ENCODE assay signal across 8 cellular contexts in the genomic region with DNA sequence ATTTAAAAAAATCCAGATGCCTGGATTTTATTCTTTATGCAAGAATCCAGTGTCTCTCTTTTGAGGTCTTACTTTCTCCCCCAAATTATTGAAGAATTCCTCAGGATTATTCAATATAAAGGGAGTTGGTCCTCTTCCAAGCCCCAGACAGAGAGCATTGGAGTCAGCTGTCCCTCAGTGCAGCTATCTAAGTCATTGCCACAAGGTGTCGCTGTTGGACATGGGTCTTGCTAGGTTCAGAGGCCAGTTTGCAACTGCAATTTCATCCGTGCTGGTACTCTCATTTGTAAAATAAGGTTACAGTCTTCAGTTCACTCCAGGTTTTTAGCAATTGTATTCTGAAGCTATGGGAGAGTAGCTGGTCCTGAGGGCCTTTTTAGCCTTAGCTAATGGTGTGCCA. TPM values are rescaled to one million over a fixed set of nuclear protein-coding genes. Genes with fewer than 3 reads are reported as not detected.
A peak's percentile ranks its signal among the peaks of the same experiment; 100 is the strongest.
DNase-seq lines count a peak whose midpoint lies in the region; ATAC-seq and TF ChIP-seq lines count a peak whose summit lies in the region.

No MANE protein-coding gene starts in this region.

- H3K4me1 ChIP-seq in OCI-LY3 (ENCODE audit: low read length) = no peaks in the 10 kb centered on the region
- no peaks in the 10 kb centered on the region for H3K4me1 ChIP-seq in lung (ENCODE audit: control insufficient read depth in 2 of 2, insufficient read depth in 2 of 2, low read length in 2 of 2)

- no peak overlapping the region for H2AFZ ChIP-seq in OCI-LY3 (ENCODE audit: low read depth, low read length)

- no peak overlapping the region for H3K4me2 ChIP-seq in OCI-LY3 (ENCODE audit: low read length)

- CTCF ChIA-PET in MCF 10A (lab: Yijun Ruan, JAX) = interaction anchor here (0.6 to 6.0 kb wide), 37 partner anchors 9 to 1004 kb away, joined by 3 to 76 read pairs (median 5); no protein-coding TSS in a partner anchor

- peak; percentile 68 for TF ChIP-seq CTCF in OCI-LY3 (IDR thresholded peaks at IDR 0.05; ENCODE audit: low read depth, low read length)
- TF ChIP-seq CTCF in MCF 10A (IDR thresholded peaks at IDR 0.05; ENCODE audit: unreplicated experiment) = peak; percentile 54
- TF ChIP-seq CTCF in lung (IDR thresholded peaks at IDR 0.05; ENCODE audit: control extremely low read depth, extremely low read depth) = peak; percentile 45

- POLR2A ChIA-PET in MCF 10A (lab: Yijun Ruan, JAX) = interaction anchor here (0.6 to 0.9 kb wide), 2 partner anchors 26 to 357 kb away, joined by 3 to 4 read pairs; no protein-coding TSS in a partner anchor

- DNase-seq in stimulated activated CD4-positive, alpha-beta T cell treated with anti-CD3 and anti-CD28 coated beads, Interleukin-15, amount 100 ng/mL, for 24 hours = peak; percentile 52
- DNase-seq in stimulated activated CD4-positive, alpha-beta T cell treated with anti-CD3 and anti-CD28 coated beads, Interleukin-12 subunit alpha, Interleukin-12 subunit beta, amount 100 ng/mL, for 4 hours = no peak
- DNase-seq in MCF 10A (ENCODE audit: unreplicated experiment) (peak; percentile 83), lung (ENCODE audit: low spot score) (peak; percentile 69), NCI-H128 (lab: John Stamatoyannopoulos, UW; ENCODE audit: unreplicated experiment) (no peak)

- H3K36me3 ChIP-seq in OCI-LY3 (replicated peaks; ENCODE audit: low read depth, low read length) (no peaks in the 10 kb centered on the region), lung (ENCODE audit: control insufficient read depth in 2 of 2, insufficient read depth in 2 of 2, low read length in 2 of 2) (no peaks in the 10 kb centered on the region)

- no peaks in the 10 kb centered on the region for H4K20me1 ChIP-seq in OCI-LY3 (ENCODE audit: insufficient read depth, low read length)

- H3K4me3 Mint-ChIP-seq in MCF 10A (ENCODE audit: unreplicated experiment) = no peak overlapping the region

- BruUV-seq in MCF 10A (replicated peaks; lab: Mats Ljungman, UMichigan) = no TSS peak

- H3K79me2 ChIP-seq in OCI-LY3 (ENCODE audit: low read length) = no peaks in the 10 kb centered on the region

- no peak overlapping the region for H3K4me3 ChIP-seq in OCI-LY3 (ENCODE audit: low read length)
- no peak overlapping the region for H3K4me3 ChIP-seq in lung

- H3K9me3 ChIP-seq in OCI-LY3 (ENCODE audit: insufficient read depth, low read length) = no peaks in the 10 kb centered on the region
- H3K9me3 ChIP-seq in lung (ENCODE audit: control insufficient read depth in 2 of 2, insufficient read depth in 1 of 2, low read length in 1 of 2) = peaks cover 0 to 6% of the 10 kb centered on the region in 2 donors

- H3K36me3 Mint-ChIP-seq in MCF 10A (ENCODE audit: insufficient read depth, unreplicated experiment) = no peaks in the 10 kb centered on the region

- WGBS in lung, 2 donors = 16 to 27% methylated on average over 2 of the region's 2 CpGs

- ATAC-seq in HG03280 (IDR thresholded peaks at IDR 0.05; ENCODE audit: unreplicated experiment) (peak; percentile 83), lung (ENCODE audit: insufficient read depth, low FRiP score) (peak; percentile 87), GM19467 (IDR thresholded peaks at IDR 0.05; ENCODE audit: unreplicated experiment) (no peak)

- no peak overlapping the region for H3K9ac ChIP-seq in OCI-LY3 (ENCODE audit: low read length)

- H3K27ac ChIP-seq in OCI-LY3 (ENCODE audit: low read length) = no peak overlapping the region
- no peak overlapping the region for H3K27ac ChIP-seq in lung (ENCODE audit: low read depth in 1 of 2, low read length in 1 of 2)

- H3K27me3 Mint-ChIP-seq in MCF 10A (ENCODE audit: insufficient read depth, unreplicated experiment) = no peaks in the 10 kb centered on the region

- peaks cover 6% of the 10 kb centered on the region for H3K4me1 Mint-ChIP-seq in MCF 10A (ENCODE audit: insufficient read depth, unreplicated experiment)

- no peak overlapping the region for H3K27ac Mint-ChIP-seq in MCF 10A (ENCODE audit: low read depth, unreplicated experiment)

- H3K27me3 ChIP-seq in OCI-LY3 (ENCODE audit: low read depth, low read length) (no peaks in the 10 kb centered on the region), lung (ENCODE audit: control insufficient read depth, insufficient read depth) (no peaks in the 10 kb centered on the region)

- H3K9me3 Mint-ChIP-seq in MCF 10A (ENCODE audit: unreplicated experiment) = no peaks in the 10 kb centered on the region

- intact Hi-C loops in MCF 10A (cut with micrococcal nuclease) = loop anchor here (2.0 kb wide), 1 partner anchor 561 kb away; no protein-coding TSS in a partner anchor

RNA-seq across cellular contexts. Expression of a gene that starts 27.8 kb away (rescaled TPM):
- 10.9 and 49.4 TPM in 2 replicates for total RNA-seq in MCF 10A (2022)
- 100 to 1,000 TPM in 1 of 2 donors, 10 to 100 TPM in 1; 73.5 to 159 TPM for total RNA-seq in lung
- polyA plus RNA-seq in lung = 100 to 1,000 TPM in 1 of 2 donors, 10 to 100 TPM in 1; 33.9 to 154 TPM

Comparison
In these comparisons a context has a peak if more than half of its experiments do, and no peak if none do; other contexts are left out.
1. DNase-seq: peak in stimulated activated CD4-positive, alpha-beta T cell treated with anti-CD3 and anti-CD28 coated beads, Interleukin-15, amount 100 ng/mL, for 24 hours (single experiment), MCF 10A (single experiment) and lung (single experiment); none in stimulated activated CD4-positive, alpha-beta T cell treated with anti-CD3 and anti-CD28 coated beads, Interleukin-12 subunit alpha, Interleukin-12 subunit beta, amount 100 ng/mL, for 4 hours (single experiment) and NCI-H128 (single experiment).
2. Peak in every context shown above with its lines, with median percentiles within 50 percentile points of each other: CTCF ChIP-seq.